Comparison of ENCODE assay signal across 29 cellular contexts in the genomic region with DNA sequence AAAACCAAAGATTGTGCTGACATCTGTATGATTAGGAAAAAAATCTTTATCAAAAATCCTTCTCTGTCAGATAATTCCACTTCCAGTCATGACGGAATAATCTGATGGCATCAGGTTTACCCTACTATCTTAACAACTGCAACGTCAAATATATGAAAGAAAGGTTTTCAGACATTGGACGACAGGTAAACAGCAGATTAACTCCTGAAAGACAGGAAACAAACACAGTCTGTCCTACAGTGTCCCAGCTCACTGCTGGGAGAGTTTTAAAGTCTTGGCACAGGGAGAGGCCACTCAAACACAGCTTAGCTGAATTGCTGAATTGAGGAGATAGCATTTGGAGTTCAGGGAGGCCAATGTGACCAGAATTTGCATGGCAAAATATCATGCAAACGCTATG.
"Had no signal": no experiment of that assay in that cellular context is flagged by ENCODE, and none has a peak within 500 bp of the region (broad histone marks: within the 10 kb centered on the region; RNA-seq: fewer than 3 reads in every experiment).

No MANE protein-coding gene starts in this region.

- H3K4me3 ChIP-seq: lung, ovary, prostate gland, sigmoid colon, thyroid gland, upper lobe of right lung had no signal

- H3K4me1 ChIP-seq: prostate gland, sigmoid colon, thyroid gland had no signal

- H3K36me3 ChIP-seq: brain microvascular endothelial cell, ovary, prostate gland, sigmoid colon, thyroid gland, upper lobe of right lung had no signal

- H3K9me3 ChIP-seq: ovary, prostate gland, sigmoid colon, thyroid gland, upper lobe of right lung had no signal

- H3K27ac ChIP-seq: brain microvascular endothelial cell, ovary, prostate gland, sigmoid colon, thyroid gland, upper lobe of right lung had no signal

- H3K9me3 Mint-ChIP-seq: activated CD8-positive, alpha-beta T cell treated with anti-CD3 and anti-CD28 coated beads for 36 hours; activated T-cell treated with anti-CD3 and anti-CD28 coated beads, Interleukin-2, amount 50 U/mL, for 4 hours; activated T-helper 17 cell treated with anti-CD3 and anti-CD28 coated beads, Interleukin-2, amount 50 U/mL, for 72 hours; immature natural killer cell; nephron; stimulated activated effector memory CD8-positive, alpha-beta T cell treated with anti-CD3 and anti-CD28 coated beads, Interleukin-12 subunit alpha, Interleukin-12 subunit beta, amount 100 ng/mL, for 72 hours; stimulated activated naive CD8-positive, alpha-beta T cell treated with anti-CD3 and anti-CD28 coated beads, Interleukin-15, amount 100 ng/mL, for 72 hours; T-helper 1 cell treated with Interleukin-12 subunit alpha and Interleukin-12 subunit beta and Interleukin-4 antibody, amounts not matched to agents 30 μg/mL and 1 μg/mL, for 36 hours had no signal

- H3K4me3 Mint-ChIP-seq: activated CD8-positive, alpha-beta T cell treated with anti-CD3 and anti-CD28 coated beads for 36 hours; activated T-cell treated with anti-CD3 and anti-CD28 coated beads, Interleukin-2, amount 50 U/mL, for 4 hours; activated T-helper 17 cell treated with anti-CD3 and anti-CD28 coated beads, Interleukin-2, amount 50 U/mL, for 72 hours; immature natural killer cell; nephron; stimulated activated effector memory CD8-positive, alpha-beta T cell treated with anti-CD3 and anti-CD28 coated beads, Interleukin-12 subunit alpha, Interleukin-12 subunit beta, amount 100 ng/mL, for 72 hours; stimulated activated naive CD8-positive, alpha-beta T cell treated with anti-CD3 and anti-CD28 coated beads, Interleukin-15, amount 100 ng/mL, for 72 hours; T-helper 1 cell treated with Interleukin-12 subunit alpha and Interleukin-12 subunit beta and Interleukin-4 antibody, amounts not matched to agents 30 μg/mL and 1 μg/mL, for 36 hours had no signal

- H3K27me3 ChIP-seq: brain microvascular endothelial cell, ovary, sigmoid colon, thyroid gland, upper lobe of right lung had no signal

- ATAC-seq: activated CD8-positive, alpha-beta T cell treated with anti-CD3 and anti-CD28 coated beads for 36 hours; activated T-cell treated with anti-CD3 and anti-CD28 coated beads, Interleukin-2, amount 50 U/mL, for 4 hours; activated T-helper 17 cell treated with anti-CD3 and anti-CD28 coated beads, Interleukin-2, amount 50 U/mL, for 72 hours; esophagus mucosa; stimulated activated effector memory CD8-positive, alpha-beta T cell treated with anti-CD3 and anti-CD28 coated beads, Interleukin-12 subunit alpha, Interleukin-12 subunit beta, amount 100 ng/mL, for 72 hours; stimulated activated naive CD8-positive, alpha-beta T cell treated with anti-CD3 and anti-CD28 coated beads, Interleukin-15, amount 100 ng/mL, for 72 hours; upper lobe of right lung had no signal

- DNase-seq: activated CD4-positive, alpha-beta T cell treated with anti-CD3 and anti-CD28 coated beads, Interleukin-2, amount 50 U/mL, for 1 hour; activated CD8-positive, alpha-beta T cell treated with anti-CD3 and anti-CD28 coated beads for 36 hours; activated gamma-delta T cell treated with Interleukin-2 at 50 U/mL for 16 hours; activated naive CD4-positive, alpha-beta T cell treated with anti-CD3 and anti-CD28 coated beads, Interleukin-2, amount 50 U/mL, for 16 hours; activated T-cell treated with anti-CD3 and anti-CD28 coated beads, Interleukin-2, amount 50 U/mL, for 4 hours; amniotic stem cell; brain microvascular endothelial cell; cortex of kidney; foreskin fibroblast; head of caudate nucleus; hypothalamus; immature natural killer cell; kidney; ovary; retina; sigmoid colon; small intestine; stimulated activated CD4-positive, alpha-beta T cell treated with anti-CD3 and anti-CD28 coated beads, Interleukin-4, amount 100 ng/mL, for 24 hours; stimulated activated naive CD8-positive, alpha-beta T cell treated with anti-CD3 and anti-CD28 coated beads, Interleukin-15, amount 100 ng/mL, for 72 hours; T1000; thyroid gland; upper lobe of right lung had no signal

- H3K27me3 Mint-ChIP-seq: activated CD8-positive, alpha-beta T cell treated with anti-CD3 and anti-CD28 coated beads for 36 hours; activated T-helper 17 cell treated with anti-CD3 and anti-CD28 coated beads, Interleukin-2, amount 50 U/mL, for 72 hours; stimulated activated naive CD8-positive, alpha-beta T cell treated with anti-CD3 and anti-CD28 coated beads, Interleukin-15, amount 100 ng/mL, for 72 hours had no signal

- H3K4me1 Mint-ChIP-seq: activated T-helper 17 cell treated with anti-CD3 and anti-CD28 coated beads, Interleukin-2, amount 50 U/mL, for 72 hours; immature natural killer cell; nephron had no signal

- H3K27ac Mint-ChIP-seq: activated CD8-positive, alpha-beta T cell treated with anti-CD3 and anti-CD28 coated beads for 36 hours; activated T-helper 17 cell treated with anti-CD3 and anti-CD28 coated beads, Interleukin-2, amount 50 U/mL, for 72 hours; immature natural killer cell; stimulated activated effector memory CD8-positive, alpha-beta T cell treated with anti-CD3 and anti-CD28 coated beads, Interleukin-12 subunit alpha, Interleukin-12 subunit beta, amount 100 ng/mL, for 72 hours; T-helper 1 cell treated with Interleukin-12 subunit alpha and Interleukin-12 subunit beta and Interleukin-4 antibody, amounts not matched to agents 30 μg/mL and 1 μg/mL, for 36 hours had no signal
